In the genomic region with DNA sequence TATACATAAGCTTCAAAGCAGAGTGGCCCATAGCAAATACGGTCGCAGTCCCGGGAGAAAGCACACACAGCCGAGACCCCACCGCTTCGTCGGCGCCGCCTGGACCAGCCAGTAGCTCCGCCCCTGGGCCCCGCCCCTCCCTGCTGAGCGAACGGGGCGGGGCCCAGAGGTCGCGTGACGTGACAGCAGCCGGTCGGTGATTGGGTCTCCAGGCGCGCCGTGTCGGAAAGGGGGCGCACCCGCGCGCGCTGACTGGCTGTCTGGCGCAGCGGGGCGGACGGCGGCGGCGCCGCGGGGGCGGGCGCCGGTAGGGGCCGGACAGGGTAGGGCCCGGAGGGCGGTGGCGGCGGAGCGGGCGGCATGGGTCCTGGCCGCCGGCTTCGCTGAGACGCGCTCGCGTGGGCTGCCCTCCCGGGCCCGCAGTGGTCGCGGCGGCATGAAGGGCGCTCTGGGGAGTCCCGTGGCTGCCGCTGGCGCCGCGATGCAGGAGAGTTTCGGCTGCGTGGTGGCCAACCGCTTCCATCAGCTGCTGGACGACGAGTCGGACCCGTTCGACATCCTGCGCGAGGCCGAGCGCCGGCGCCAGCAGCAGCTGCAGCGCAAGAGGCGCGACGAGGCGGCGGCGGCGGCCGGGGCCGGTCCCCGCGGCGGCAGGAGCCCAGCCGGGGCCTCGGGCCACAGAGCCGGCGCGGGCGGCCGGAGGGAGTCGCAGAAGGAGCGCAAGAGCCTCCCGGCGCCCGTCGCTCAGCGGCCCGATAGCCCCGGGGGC, we compare ENCODE assay signal across 8 cellular contexts. TPM values are rescaled to one million over a fixed set of nuclear protein-coding genes. Genes with fewer than 3 reads are reported as not detected.
A peak's percentile ranks its signal among the peaks of the same experiment; 100 is the strongest.
DNase-seq lines count a peak whose midpoint lies in the region; ATAC-seq and TF ChIP-seq lines count a peak whose summit lies in the region.

A gene with protein sequence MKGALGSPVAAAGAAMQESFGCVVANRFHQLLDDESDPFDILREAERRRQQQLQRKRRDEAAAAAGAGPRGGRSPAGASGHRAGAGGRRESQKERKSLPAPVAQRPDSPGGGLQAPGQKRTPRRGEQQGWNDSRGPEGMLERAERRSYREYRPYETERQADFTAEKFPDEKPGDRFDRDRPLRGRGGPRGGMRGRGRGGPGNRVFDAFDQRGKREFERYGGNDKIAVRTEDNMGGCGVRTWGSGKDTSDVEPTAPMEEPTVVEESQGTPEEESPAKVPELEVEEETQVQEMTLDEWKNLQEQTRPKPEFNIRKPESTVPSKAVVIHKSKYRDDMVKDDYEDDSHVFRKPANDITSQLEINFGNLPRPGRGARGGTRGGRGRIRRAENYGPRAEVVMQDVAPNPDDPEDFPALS (plus strand): TSS at position 326 of the 769 bp plus-strand sequence. CDS start 111 bp downstream, at position 437.

- peaks cover 5% of the 10 kb centered on the region; the same call in 1 of the 2 replicates for H3K4me1 ChIP-seq in IMR-90 (ENCODE audit: control insufficient read depth, insufficient read depth, low read length)
- H3K4me1 ChIP-seq in OCI-LY7 (ENCODE audit: insufficient read depth, low read length, poor library complexity, severe bottlenecking): peaks cover 16% of the 10 kb centered on the region
- peaks cover 6% of the 10 kb centered on the region for H3K4me1 ChIP-seq in mucosa of stomach (ENCODE audit: control insufficient read depth, insufficient read depth, low read length)

- H4K8ac ChIP-seq in IMR-90 (ENCODE audit: low read depth in 2 of 2, low read length in 2 of 2): peak within 1 kb of the TSS; percentile 5 to 93; a peak in 2 of 4 replicates

- peak within 1 kb of the TSS; percentile 66 for H4K91ac ChIP-seq in IMR-90 (ENCODE audit: insufficient read depth, low read depth, low read length)

- in situ Hi-C loops in IMR-90 (cut with MboI; ENCODE audit: low sequenced_read_pairs): no loop called here

- 0 out of 2 replicates have a peak within 1 kb of the TSS, but pooled peaks have one; percentile 5 for H4K5ac ChIP-seq in IMR-90 (ENCODE audit: low read depth, low read length)

- POLR2A ChIA-PET in IMR-90 (lab: Charles Lee; ENCODE audit: unreplicated experiment) (no interaction called here), OCI-LY7 (lab: Charles Lee) (interaction anchor here (0.5 to 1.8 kb wide), 13 partner anchors 8 to 1563 kb away, joined by 3 to 9 read pairs (median 4); no protein-coding TSS in a partner anchor)

- H3K4me3 ChIP-seq in IMR-90 (ENCODE audit: insufficient read depth, low read depth, low read length): peak within 1 kb of the TSS; percentile 97
- peak within 1 kb of the TSS; percentile 80 for H3K4me3 ChIP-seq in OCI-LY7 (ENCODE audit: low read depth, low read length, poor library complexity, severe bottlenecking)
- H3K4me3 ChIP-seq in epithelial cell of proximal tubule (ENCODE audit: low read depth, low read length): peak within 1 kb of the TSS; percentile 73
- peak within 1 kb of the TSS; percentile 71 for H3K4me3 ChIP-seq in mucosa of stomach (ENCODE audit: low read length)

- H2BK120ac ChIP-seq in IMR-90 (ENCODE audit: low read depth, low read length): peak within 1 kb of the TSS; percentile 83; the same call in 1 of the 2 replicates

- peak within 1 kb of the TSS; percentile 96 for H2AK9ac ChIP-seq in IMR-90 (replicated peaks; ENCODE audit: low read depth, low read length, poor library complexity)

- H3K14ac ChIP-seq in IMR-90 (replicated peaks; ENCODE audit: low read depth, low read length): peak within 1 kb of the TSS; percentile 97

- no peak within 1 kb of the TSS for H2AK5ac ChIP-seq in IMR-90 (ENCODE audit: low read depth, low read length)

- TF ChIP-seq RAD21 in IMR-90 (IDR thresholded peaks at IDR 0.05; ENCODE audit: low read length): no peak

- WGBS in IMR-90 (ENCODE audit: extremely low coverage in 2 of 2, insufficient read length in 1 of 2), 2 experiments: 0% methylated on average over 69 of the region's 108 CpGs; no CpG with 5 or more reads in 1 of the 2 experiments

- H2BK20ac ChIP-seq in IMR-90 (ENCODE audit: low read depth, low read length): peak within 1 kb of the TSS; percentile 84; the same call in 1 of the 2 replicates

- H3K9me3 ChIP-seq in IMR-90 (ENCODE audit: control insufficient read depth, insufficient read depth, low read length) (no peaks in the 10 kb centered on the region), OCI-LY7 (ENCODE audit: low read length) (no peaks in the 10 kb centered on the region), mucosa of stomach (ENCODE audit: control insufficient read depth, low read length) (no peaks in the 10 kb centered on the region)

- BruUV-seq in IMR-90 (replicated peaks; lab: Mats Ljungman, UMichigan) (no TSS peak), OCI-LY7 (replicated peaks; lab: Mats Ljungman, UMichigan) (no TSS peak)

- intact Hi-C loops in IMR-90 (cut with micrococcal nuclease) (loop anchor here (2.0 to 5.0 kb wide), 5 partner anchors 31 to 217 kb away; a partner anchor contains a TSS), OCI-LY7 (cut with micrococcal nuclease; ENCODE audit: unreplicated experiment) (loop anchor here (2.0 kb wide), 2 partner anchors 31 to 117 kb away; a partner anchor contains a TSS)

- H3K36me3 ChIP-seq in IMR-90 (ENCODE audit: control insufficient read depth, insufficient read depth, low read length): no peaks in the 10 kb centered on the region
- H3K36me3 ChIP-seq in OCI-LY7 (ENCODE audit: insufficient read depth, low read length): no peaks in the 10 kb centered on the region
- no peaks in the 10 kb centered on the region for H3K36me3 ChIP-seq in mucosa of stomach (ENCODE audit: control insufficient read depth, insufficient read depth, low read length)

- peak within 1 kb of the TSS; percentile 98 for H2AFZ ChIP-seq in IMR-90 (replicated peaks; ENCODE audit: low read length, poor library complexity)
- peak within 1 kb of the TSS; percentile 96 for H2AFZ ChIP-seq in OCI-LY7 (ENCODE audit: low read length)

- H3K27ac ChIP-seq in IMR-90 (ENCODE audit: insufficient read depth, low read length) (peak within 1 kb of the TSS; percentile 74), OCI-LY7 (ENCODE audit: low read depth, low read length, poor library complexity, severe bottlenecking) (no peak within 1 kb of the TSS)

- H3K23ac ChIP-seq in IMR-90 (ENCODE audit: low read depth, low read length): peak within 1 kb of the TSS; percentile 99

- peaks cover 5 to 32% of the 10 kb centered on the region in 2 experiments; a peak in 3 of 4 replicates for H3K79me1 ChIP-seq in IMR-90 (ENCODE audit: low read depth in 1 of 2, low read length in 2 of 2)

- H3K9ac ChIP-seq in IMR-90 (ENCODE audit: low read depth, low read length): peak within 1 kb of the TSS; percentile 77
- peak within 1 kb of the TSS; percentile 59 for H3K9ac ChIP-seq in mucosa of stomach (ENCODE audit: low read length)

- H3K4me2 ChIP-seq in IMR-90 (ENCODE audit: low read depth, low read length): peak within 1 kb of the TSS; percentile 85
- H3K4me2 ChIP-seq in OCI-LY7 (ENCODE audit: low read length): peak within 1 kb of the TSS; percentile 77

- H3K4ac ChIP-seq in IMR-90 (ENCODE audit: low read depth, low read length): peak within 1 kb of the TSS; percentile 88

- dilution Hi-C loops in IMR-90 (cut with HindIII; ENCODE audit: low sequenced_read_pairs, unreplicated experiment): no loop called here

- DNase-seq in DMS 273 treated with DMSO at 0.1 percent for 48 hours (lab: John Stamatoyannopoulos, UW) (peak; percentile 68), IMR-90 (peak; percentile 91), OCI-LY7 (ENCODE audit: low spot score) (peak; percentile 97), activated T-cell treated with anti-CD3 and anti-CD28 coated beads for 4 hours (peak; percentile 95), epithelial cell of proximal tubule (ENCODE audit: low read depth) (no peak)
- DNase-seq in stimulated activated CD8-positive, alpha-beta memory T cell treated with anti-CD3 and anti-CD28 coated beads, Interleukin-4, amount 100 ng/mL, for 48 hours: peak; percentile 97

- H3K9me2 ChIP-seq in OCI-LY7 (ENCODE audit: insufficient read depth, low read length): no peaks in the 10 kb centered on the region

- peaks cover 10% of the 10 kb centered on the region for H3K9me1 ChIP-seq in IMR-90 (ENCODE audit: insufficient read depth, low read length)

- H3K79me2 ChIP-seq in OCI-LY7 (ENCODE audit: insufficient read depth, low read depth, low read length): no peaks in the 10 kb centered on the region

- peak within 1 kb of the TSS; percentile 74 for H2BK5ac ChIP-seq in IMR-90 (ENCODE audit: low read depth, low read length, poor library complexity, severe bottlenecking)

- H4K20me1 ChIP-seq in IMR-90 (ENCODE audit: insufficient read depth, low read length) (peaks cover 6% of the 10 kb centered on the region; the same call in 1 of the 2 replicates), OCI-LY7 (ENCODE audit: insufficient read depth, low read length) (peaks cover 6% of the 10 kb centered on the region; the same call in 1 of the 2 replicates)

- H3K27me3 ChIP-seq in IMR-90 (ENCODE audit: control insufficient read depth, insufficient read depth, low read length) (no peaks in the 10 kb centered on the region), mucosa of stomach (ENCODE audit: control insufficient read depth, insufficient read depth, low read length) (peaks cover 13% of the 10 kb centered on the region)

- peak; percentile 76 for TF ChIP-seq POLR2A in IMR-90 (IDR thresholded peaks at IDR 0.05; ENCODE audit: low read depth, low read length)

- TF ChIP-seq CTCF in IMR-90 (conservative IDR thresholded peaks at IDR 0.05; ENCODE audit: low read depth, low read length) (no peak), OCI-LY7 (conservative IDR thresholded peaks at IDR 0.05; ENCODE audit: low read length) (no peak), epithelial cell of proximal tubule (conservative IDR thresholded peaks at IDR 0.05; ENCODE audit: low read depth, low read length) (no peak)

- H3K18ac ChIP-seq in IMR-90 (ENCODE audit: low read depth, low read length): peak within 1 kb of the TSS; percentile 12; the same call in 1 of the 2 replicates

- CTCF ChIA-PET in IMR-90 (lab: Yijun Ruan, JAX): interaction anchor here (1.4 kb wide), 1 partner anchor 65 kb away, joined by 3 read pairs; no protein-coding TSS in a partner anchor
- CTCF ChIA-PET in OCI-LY7 (lab: Charles Lee; ENCODE audit: unreplicated experiment): no interaction called here

- H2BK15ac ChIP-seq in IMR-90 (ENCODE audit: low read depth, low read length): peak within 1 kb of the TSS; percentile 26; the same call in 1 of the 3 replicates

- H3K56ac ChIP-seq in IMR-90 (ENCODE audit: extremely low read depth, insufficient read depth, low read length): peak within 1 kb of the TSS; percentile 11; the same call in 1 of the 2 replicates

- ATAC-seq in GM21529 (IDR thresholded peaks at IDR 0.05; ENCODE audit: unreplicated experiment) (peak; percentile 96), IMR-90 (ENCODE audit: low read depth) (peak; percentile 96)

TF ChIP-seq in IMR-90, 13 proteins besides CTCF, POLR2A, EP300 and RAD21 (continues in another document):
- TF ChIP-seq RFX5 (IDR thresholded peaks at IDR 0.05; ENCODE audit: low read depth, low read length) (no peak), NFE2L2 (IDR thresholded peaks at IDR 0.05; ENCODE audit: low read depth, low read length) (no peak)

RNA-seq across cellular contexts. Expression of the gene that starts here (rescaled TPM):
- 5.2 and 10.3 TPM in 2 replicates for total RNA-seq in IMR-90 (2012; rRNA removed)
- 9.4 and 10.6 TPM in 2 replicates for polyA plus RNA-seq in IMR-90 (2012; rRNA removed)
- 4.1 and 5.5 TPM in 2 replicates for polyA plus RNA-seq in IMR-90 (2012; cell fraction: cytosol; rRNA removed)
- polyA plus RNA-seq in IMR-90 (2012; cell fraction: nucleus; rRNA removed; ENCODE audit: low replicate concordance): 3.7 and 9.3 TPM in 2 replicates
- 6.0 and 7.1 TPM in 2 replicates for total RNA-seq in OCI-LY7 (2014; rRNA removed; shearing (Covaris generic))
- total RNA-seq in OCI-LY7 (2022): 11.0 and 11.5 TPM in 2 replicates
- total RNA-seq in epithelial cell of proximal tubule: 27.3 and 41.2 TPM in 2 replicates
